ENCODE assay signal across 8 cellular contexts in the genomic region with DNA sequence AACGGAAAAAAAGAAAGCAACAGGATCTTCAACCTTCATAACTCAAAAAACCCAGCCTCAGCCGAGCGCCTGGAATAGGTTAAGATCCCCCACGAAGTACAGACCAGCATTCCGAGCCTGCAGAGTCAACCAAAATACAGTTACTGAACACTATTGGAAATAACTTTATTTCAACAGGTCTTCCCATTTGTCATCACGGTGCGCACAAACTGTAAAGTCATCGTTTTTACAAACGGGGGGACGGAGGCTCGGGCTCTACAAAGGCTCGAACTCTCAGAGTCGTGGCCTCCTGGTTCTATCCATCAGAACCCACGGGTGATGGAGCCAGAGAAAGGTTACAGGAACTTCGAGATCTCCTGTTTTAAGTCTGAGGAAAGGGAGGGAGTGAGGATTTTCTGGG. TPM values are rescaled to one million over a fixed set of nuclear protein-coding genes. Genes with fewer than 3 reads are reported as not detected.
DNase-seq lines count a peak whose midpoint lies in the region; ATAC-seq and TF ChIP-seq lines count a peak whose summit lies in the region.

No MANE protein-coding gene starts in this region.

- peak; percentile 73 for DNase-seq in activated effector memory CD4-positive, alpha-beta T cell treated with anti-CD3 and anti-CD28 coated beads, Interleukin-2, amount 50 U/mL, for 16 hours
- DNase-seq in activated effector memory CD4-positive, alpha-beta T cell treated with Interleukin-2 at 50 U/mL for 16 hours = no peak
- peak; percentile 46 for DNase-seq in UCSD-AML1 (lab: John Stamatoyannopoulos, UW; ENCODE audit: unreplicated experiment)
- DNase-seq in esophagus muscularis mucosa (ENCODE audit: extremely low spot score) = no peak
- DNase-seq in GM03348 (ENCODE audit: low spot score) = no peak
- no peak for DNase-seq in GM13976 (ENCODE audit: low spot score)

- TF ChIP-seq EP300 in esophagus muscularis mucosa (IDR thresholded peaks at IDR 0.05) = no peak

- TF ChIP-seq CTCF in esophagus muscularis mucosa (IDR thresholded peaks at IDR 0.05) (no peak), neutrophil (IDR thresholded peaks at IDR 0.05) (no peak), GM13976 (IDR thresholded peaks at IDR 0.05; ENCODE audit: borderline replicate concordance, control extremely low read depth, extremely low read depth, insufficient read depth, missing control alignments) (no peak)

- in situ Hi-C loops in GM13976 (cut with MboI; ENCODE audit: low sequenced_read_pairs, unreplicated experiment) = no loop called here

- H3K27me3 ChIP-seq in esophagus muscularis mucosa = no peaks in the 10 kb centered on the region
- H3K27me3 ChIP-seq in neutrophil = no peaks in the 10 kb centered on the region

- intact Hi-C loops in esophagus muscularis mucosa (cut with DNase I) = loop anchor here (2.0 kb wide), 1 partner anchor 32 kb away; no protein-coding TSS in a partner anchor

- no peak for TF ChIP-seq POLR2A in esophagus muscularis mucosa (IDR thresholded peaks at IDR 0.05; ENCODE audit: low read depth)

- peak overlapping the region; percentile 72 to 88 (median 84) for H3K4me3 ChIP-seq in esophagus muscularis mucosa
- H3K4me3 ChIP-seq in neutrophil (ENCODE audit: low read depth in 1 of 2, low read length in 1 of 2) = peak overlapping the region; percentile 95 to 98

- WGBS in esophagus muscularis mucosa = 0% methylated on average over 14 of the region's 15 CpGs

- peaks cover 49 to 59% (median 55%) of the 10 kb centered on the region in 4 donors for H3K4me1 ChIP-seq in esophagus muscularis mucosa
- H3K4me1 ChIP-seq in neutrophil (ENCODE audit: control insufficient read depth in 1 of 2, insufficient read depth in 1 of 2, low read depth in 1 of 2, low read length in 1 of 2) = peaks cover 44 to 48% of the 10 kb centered on the region in 2 experiments

- H3K9me3 ChIP-seq in esophagus muscularis mucosa (no peaks in the 10 kb centered on the region), neutrophil (no peaks in the 10 kb centered on the region)

- H3K36me3 ChIP-seq in esophagus muscularis mucosa (no peaks in the 10 kb centered on the region), neutrophil (peaks cover 3% of the 10 kb centered on the region)

- no peak for ATAC-seq in HG03025 (IDR thresholded peaks at IDR 0.05; ENCODE audit: low FRiP score, unreplicated experiment)

- peak overlapping the region; percentile 95 to 98 (median 96) for H3K27ac ChIP-seq in esophagus muscularis mucosa (replicated peaks in 1 of 4)
- H3K27ac ChIP-seq in neutrophil = peak overlapping the region; percentile 86

RNA-seq across cellular contexts. Expression of a gene that starts 1.1 kb away (rescaled TPM):
- 100 to 1,000 TPM; 329 to 408 (median 364) TPM for total RNA-seq in esophagus muscularis mucosa

RNA-seq across cellular contexts. Expression of a gene that starts 57.1 kb away (rescaled TPM):
- 100 to 1,000 TPM in 1 of 4 donors, 10 to 100 TPM in 3; 59.8 to 102 (median 75.7) TPM for total RNA-seq in esophagus muscularis mucosa

Comparison
In these comparisons a context has a peak if more than half of its experiments do, and no peak if none do; other contexts are left out.
1. DNase-seq: peak in activated effector memory CD4-positive, alpha-beta T cell treated with anti-CD3 and anti-CD28 coated beads, Interleukin-2, amount 50 U/mL, for 16 hours (single experiment) and UCSD-AML1 (single experiment); none in activated effector memory CD4-positive, alpha-beta T cell treated with Interleukin-2 at 50 U/mL for 16 hours (single experiment), esophagus muscularis mucosa (single experiment), GM03348 (single experiment) and GM13976 (single experiment).